ENCODE assay signal across 28 cellular contexts in genomic region chr2:21916934-21917522, GRCh38.
DNase-seq lines count a peak whose midpoint lies in the region; ATAC-seq and TF ChIP-seq lines count a peak whose summit lies in the region.
"Had no signal": no experiment of that assay in that cellular context is flagged by ENCODE, and none has a peak within 500 bp of the region (broad histone marks: within the 10 kb centered on the region; RNA-seq: fewer than 3 reads in every experiment).

No MANE protein-coding gene starts in this region.

- H3K27ac ChIP-seq in breast epithelium = no peak overlapping the region
- H3K27ac ChIP-seq in neural progenitor cell = no peak overlapping the region
- H3K27ac ChIP-seq: ascending aorta; BLaER1 treated with 17β-estradiol and CSF1 and Interleukin-3, amounts not matched to agents 10 nM and 100 nM; right atrium auricular region; SK-N-MC; tibial artery; VCaP had no signal

- no peak overlapping the region for H3K4me2 ChIP-seq in neural progenitor cell
- H3K4me2 ChIP-seq: BLaER1 treated with 17β-estradiol and CSF1 and Interleukin-3, amounts not matched to agents 10 nM and 100 nM had no signal

- no peaks in the 10 kb centered on the region for H3K36me3 ChIP-seq in breast epithelium
- no peaks in the 10 kb centered on the region for H3K36me3 ChIP-seq in neural progenitor cell
- H3K36me3 ChIP-seq: ascending aorta; BLaER1 treated with 17β-estradiol and CSF1 and Interleukin-3, amounts not matched to agents 10 nM and 100 nM; right atrium auricular region; tibial artery had no signal

- no peaks in the 10 kb centered on the region for H3K27me3 Mint-ChIP-seq in neural progenitor cell (ENCODE audit: insufficient read depth, low read depth)
- H3K27me3 Mint-ChIP-seq: activated naive CD8-positive, alpha-beta T cell; activated T-helper 17 cell treated with anti-CD3 and anti-CD28 coated beads, Interleukin-2, amount 50 U/mL, for 72 hours; stimulated activated naive CD8-positive, alpha-beta T cell treated with anti-CD3 and anti-CD28 coated beads, Interleukin-15, Interleukin-2, amounts not matched to agents 100 ng/mL and 50 ng/mL, for 24 hours; T-helper 17 cell had no signal

- in situ Hi-C loops in T47D (cut with HindIII; ENCODE audit: low pct_unique_long_range_greater_than_20kb, low sequenced_read_pairs) = no loop called here

- H3K27me3 ChIP-seq in breast epithelium (no peaks in the 10 kb centered on the region), neural progenitor cell (no peaks in the 10 kb centered on the region)
- H3K27me3 ChIP-seq: ascending aorta; BLaER1 treated with 17β-estradiol and CSF1 and Interleukin-3, amounts not matched to agents 10 nM and 100 nM; right atrium auricular region; tibial artery had no signal

- no peak overlapping the region for H3K4me3 Mint-ChIP-seq in neural progenitor cell
- H3K4me3 Mint-ChIP-seq: activated naive CD8-positive, alpha-beta T cell; activated T-helper 17 cell treated with anti-CD3 and anti-CD28 coated beads, Interleukin-2, amount 50 U/mL, for 72 hours; H9; stimulated activated naive CD8-positive, alpha-beta T cell treated with anti-CD3 and anti-CD28 coated beads, Interleukin-15, Interleukin-2, amounts not matched to agents 100 ng/mL and 50 ng/mL, for 24 hours; T-helper 17 cell had no signal

- H2AFZ ChIP-seq in neural progenitor cell (replicated peaks) = no peak overlapping the region

- no peak for TF ChIP-seq CTCF in breast epithelium (IDR thresholded peaks at IDR 0.05)
- no peak for TF ChIP-seq CTCF in neural progenitor cell (IDR thresholded peaks at IDR 0.05)

- H3K4me1 Mint-ChIP-seq in neural progenitor cell = no peaks in the 10 kb centered on the region
- H3K4me1 Mint-ChIP-seq: activated T-helper 17 cell treated with anti-CD3 and anti-CD28 coated beads, Interleukin-2, amount 50 U/mL, for 72 hours; H9; T-helper 17 cell had no signal

- no peaks in the 10 kb centered on the region for H3K79me2 ChIP-seq in neural progenitor cell (ENCODE audit: low read depth)

- H3K4me3 ChIP-seq in breast epithelium (no peak overlapping the region), neural progenitor cell (no peak overlapping the region)
- H3K4me3 ChIP-seq: ascending aorta; BLaER1 treated with 17β-estradiol and CSF1 and Interleukin-3, amounts not matched to agents 10 nM and 100 nM; right atrium auricular region; SK-N-MC; tibial artery had no signal

- no peaks in the 10 kb centered on the region for H3K36me3 Mint-ChIP-seq in neural progenitor cell
- H3K36me3 Mint-ChIP-seq: activated naive CD8-positive, alpha-beta T cell had no signal

- peak; percentile 1 to 15 for DNase-seq in T47D (ENCODE audit: low read depth in 1 of 2, low spot score in 1 of 2)
- no peak for DNase-seq in breast epithelium (ENCODE audit: low spot score in 2 of 2)
- DNase-seq in NCI-H2171 (lab: John Stamatoyannopoulos, UW) = peak; percentile 23
- peak; percentile 20 for DNase-seq in hepatic stellate cell (ENCODE audit: low spot score)
- no peak for DNase-seq in neural progenitor cell (ENCODE audit: low spot score)
- DNase-seq in SIG-M5 treated with dmso at 0.1 percent for 504 hours (lab: John Stamatoyannopoulos, UW; ENCODE audit: unreplicated experiment) = no peak
- DNase-seq: activated CD4-positive, alpha-beta T cell treated with anti-CD3 and anti-CD28 coated beads, Interleukin-2, amount 50 U/mL, for 1 hour; Calu3; cerebellar nuclear complex; foreskin melanocyte; H9; NCI-H1105 treated with DMSO at 0.1 percent for 48 hours; NCI-H2081 treated with DMSO at 0.1 percent for 48 hours; NCI-H526 treated with DMSO at 0.1 percent for 48 hours; RPMI8226; stimulated activated CD4-positive, alpha-beta T cell treated with anti-CD3 and anti-CD28 coated beads, Interleukin-12 subunit alpha, Interleukin-12 subunit beta, amount 100 ng/mL, for 4 hours; T-helper 17 cell; tibial artery had no signal

- intact Hi-C loops in breast epithelium (cut with DNase I; ENCODE audit: low total_unique reads) = no loop called here

- no peak for TF ChIP-seq POLR2A in breast epithelium (IDR thresholded peaks at IDR 0.05)

- H3F3A ChIP-seq in neural progenitor cell (ENCODE audit: low read depth) = no peaks in the 10 kb centered on the region

- no peak overlapping the region for H3K27ac Mint-ChIP-seq in neural progenitor cell
- H3K27ac Mint-ChIP-seq: activated naive CD8-positive, alpha-beta T cell; activated T-helper 17 cell treated with anti-CD3 and anti-CD28 coated beads, Interleukin-2, amount 50 U/mL, for 72 hours; H9; stimulated activated naive CD8-positive, alpha-beta T cell treated with anti-CD3 and anti-CD28 coated beads, Interleukin-15, Interleukin-2, amounts not matched to agents 100 ng/mL and 50 ng/mL, for 24 hours; T-helper 17 cell had no signal

- H3K9me3 Mint-ChIP-seq in neural progenitor cell = no peaks in the 10 kb centered on the region
- H3K9me3 Mint-ChIP-seq: H9 had no signal

- no peaks in the 10 kb centered on the region for H4K20me1 ChIP-seq in neural progenitor cell (ENCODE audit: low read depth)
- H4K20me1 ChIP-seq: BLaER1 treated with 17β-estradiol and CSF1 and Interleukin-3, amounts not matched to agents 10 nM and 100 nM had no signal

- ATAC-seq in HG03159 (IDR thresholded peaks at IDR 0.05; ENCODE audit: unreplicated experiment) (no peak), HG03175 (IDR thresholded peaks at IDR 0.05; ENCODE audit: unreplicated experiment) (no peak)
- ATAC-seq: activated T-helper 17 cell treated with anti-CD3 and anti-CD28 coated beads, Interleukin-2, amount 50 U/mL, for 72 hours; T-helper 17 cell had no signal

- no peak overlapping the region for H3K9ac ChIP-seq in neural progenitor cell
- H3K9ac ChIP-seq: BLaER1 treated with 17β-estradiol and CSF1 and Interleukin-3, amounts not matched to agents 10 nM and 100 nM had no signal

- no peaks in the 10 kb centered on the region for H3K4me1 ChIP-seq in breast epithelium
- no peaks in the 10 kb centered on the region for H3K4me1 ChIP-seq in neural progenitor cell
- H3K4me1 ChIP-seq: ascending aorta; BLaER1 treated with 17β-estradiol and CSF1 and Interleukin-3, amounts not matched to agents 10 nM and 100 nM; right atrium auricular region; tibial artery had no signal

- no peaks in the 10 kb centered on the region for H3K9me3 ChIP-seq in breast epithelium
- no peaks in the 10 kb centered on the region for H3K9me3 ChIP-seq in neural progenitor cell (ENCODE audit: low read depth)
- H3K9me3 ChIP-seq: ascending aorta; BLaER1 treated with 17β-estradiol and CSF1 and Interleukin-3, amounts not matched to agents 10 nM and 100 nM; right atrium auricular region; tibial artery had no signal

Comparison
In these comparisons a context has a peak if more than half of its experiments do, and no peak if none do; other contexts are left out.
1. DNase-seq: peak in T47D (2 of 2), NCI-H2171 (single experiment) and hepatic stellate cell (single experiment); none in breast epithelium (0 of 2), neural progenitor cell (single experiment) and SIG-M5 treated with dmso at 0.1 percent for 504 hours (single experiment).